In genomic region chr20:44600301-44600700, GRCh38 we compare ENCODE assay signal across 8 cellular contexts. TPM values are rescaled to one million over a fixed set of nuclear protein-coding genes. Genes with fewer than 3 reads are reported as not detected.
DNase-seq lines count a peak whose midpoint lies in the region; ATAC-seq and TF ChIP-seq lines count a peak whose summit lies in the region.

No MANE protein-coding gene starts in this region.

- DNase-seq in cardiac septum (ENCODE audit: low spot score), result peak; percentile 70
- no peak for DNase-seq in Right ventricle myocardium superior
- DNase-seq in esophagus muscularis mucosa (ENCODE audit: extremely low spot score), result no peak
- DNase-seq in ovary, result peak in 1 of 5 donors; percentile 6
- no peak for DNase-seq in activated CD4-positive, alpha-beta memory T cell treated with anti-CD3 and anti-CD28 coated beads for 36 hours
- DNase-seq in NCI-H2029 treated with DMSO at 0.1 percent for 48 hours (lab: John Stamatoyannopoulos, UW), result no peak

- no peak for TF ChIP-seq CTCF in esophagus muscularis mucosa (IDR thresholded peaks at IDR 0.05)
- TF ChIP-seq CTCF in ovary (IDR thresholded peaks at IDR 0.05), result no peak

- H3K9me3 ChIP-seq in esophagus muscularis mucosa (no peaks in the 10 kb centered on the region), ovary (no peaks in the 10 kb centered on the region)

- H3K4me3 ChIP-seq in esophagus muscularis mucosa (no peak overlapping the region), ovary (no peak overlapping the region), urinary bladder (ENCODE audit: low read depth, low read length) (no peak overlapping the region)

- no peaks in the 10 kb centered on the region for H3K36me3 Mint-ChIP-seq in activated CD4-positive, alpha-beta memory T cell treated with anti-CD3 and anti-CD28 coated beads for 36 hours

- intact Hi-C loops in cardiac septum (cut with DNase I), result loop anchor here (5.0 kb wide), 1 partner anchor 58 kb away; no protein-coding TSS in a partner anchor
- intact Hi-C loops in Right ventricle myocardium superior (cut with DNase I), result no loop called here
- intact Hi-C loops in esophagus muscularis mucosa (cut with DNase I), result loop anchor here (10.0 kb wide), 1 partner anchor 386 kb away; the partner anchor contains the start of gene OSER1
- intact Hi-C loops in ovary (cut with DNase I), result loop anchor here in 2 of 4 donors (5.0 to 10.0 kb wide), 3 partner anchors 56 to 386 kb away; partner anchors contain the start of gene OSER1 (in 1 of the 2)
- intact Hi-C loops in activated CD4-positive, alpha-beta memory T cell treated with anti-CD3 and anti-CD28 coated beads for 36 hours (cut with micrococcal nuclease), result no loop called here

- no peak for ATAC-seq in Right ventricle myocardium superior (ENCODE audit: poor library complexity)
- ATAC-seq in activated CD4-positive, CD25-positive, alpha-beta regulatory T cell treated with anti-CD3 and anti-CD28 coated beads, Interleukin-2, amount 50 U/mL, for 24 hours, result no peak

- CTCF ChIA-PET in activated CD4-positive, alpha-beta memory T cell treated with anti-CD3 and anti-CD28 coated beads for 36 hours (lab: Charles Lee), result no interaction called here

- H3K27ac ChIP-seq in esophagus muscularis mucosa (replicated peaks in 1 of 4) (peak overlapping the region; percentile 88 to 93 (median 90)), ovary (peak overlapping the region in 1 of 2 donors; percentile 71), urinary bladder (ENCODE audit: low read depth) (peak overlapping the region; percentile 35)

- H3K27ac Mint-ChIP-seq in activated CD4-positive, alpha-beta memory T cell treated with anti-CD3 and anti-CD28 coated beads for 36 hours, result no peak overlapping the region

- WGBS in esophagus muscularis mucosa, result 70% methylated on average over 4 of the region's 4 CpGs
- 81 to 85% (median 81%) methylated on average over 4 of the region's 4 CpGs for WGBS in ovary, 3 donors
- 83% methylated on average over 4 of the region's 4 CpGs for WGBS in urinary bladder

- no peaks in the 10 kb centered on the region for H3K27me3 Mint-ChIP-seq in activated CD4-positive, alpha-beta memory T cell treated with anti-CD3 and anti-CD28 coated beads for 36 hours

- TF ChIP-seq EP300 in esophagus muscularis mucosa (IDR thresholded peaks at IDR 0.05) (no peak), ovary (IDR thresholded peaks at IDR 0.05) (no peak)

- peaks cover 7% of the 10 kb centered on the region for H3K4me1 Mint-ChIP-seq in activated CD4-positive, alpha-beta memory T cell treated with anti-CD3 and anti-CD28 coated beads for 36 hours (ENCODE audit: low read depth)

- TF ChIP-seq POLR2A in esophagus muscularis mucosa (IDR thresholded peaks at IDR 0.05; ENCODE audit: low read depth) (no peak), ovary (IDR thresholded peaks at IDR 0.05) (peak; percentile 9)

- H3K4me3 Mint-ChIP-seq in activated CD4-positive, alpha-beta memory T cell treated with anti-CD3 and anti-CD28 coated beads for 36 hours, result no peak overlapping the region

- H3K9me3 Mint-ChIP-seq in activated CD4-positive, alpha-beta memory T cell treated with anti-CD3 and anti-CD28 coated beads for 36 hours, result no peaks in the 10 kb centered on the region

- H3K27me3 ChIP-seq in esophagus muscularis mucosa (no peaks in the 10 kb centered on the region), ovary (no peaks in the 10 kb centered on the region)

- H3K36me3 ChIP-seq in esophagus muscularis mucosa, result peaks cover 0 to 10% (median 2%) of the 10 kb centered on the region in 4 donors
- H3K36me3 ChIP-seq in ovary, result no peaks in the 10 kb centered on the region
- H3K36me3 ChIP-seq in urinary bladder (ENCODE audit: insufficient read depth), result no peaks in the 10 kb centered on the region

- POLR2A ChIA-PET in activated CD4-positive, alpha-beta memory T cell treated with anti-CD3 and anti-CD28 coated beads for 36 hours (lab: Charles Lee), result no interaction called here

- H3K4me1 ChIP-seq in esophagus muscularis mucosa (peaks cover 90 to 97% (median 95%) of the 10 kb centered on the region in 4 donors), ovary (ENCODE audit: insufficient read depth) (peaks cover 28% of the 10 kb centered on the region), urinary bladder (ENCODE audit: insufficient read depth) (peaks cover 3% of the 10 kb centered on the region)

RNA-seq across cellular contexts. Expression of gene PKIG, which starts 17.9 kb away (rescaled TPM):
- total RNA-seq in cardiac septum (274 TPM), Right ventricle myocardium superior (180 TPM), esophagus muscularis mucosa (100 to 1,000 TPM; 305 to 398 (median 357) TPM), ovary (100 to 1,000 TPM in 1 of 7 donors, 10 to 100 TPM in 6; 37.0 to 114 (median 49.9) TPM), urinary bladder (65.1 TPM)
- polyA plus RNA-seq in ovary (10 to 100 TPM; 46.9 to 74.9 TPM), urinary bladder (277 TPM)
- total RNA-seq in activated CD4-positive, alpha-beta memory T cell treated with anti-CD3 and anti-CD28 coated beads for 36 hours, result 1 to 10 TPM; 2.9 to 4.1 TPM

RNA-seq across cellular contexts. Expression of gene ADA, which starts 51.2 kb away (rescaled TPM):
- total RNA-seq in cardiac septum, result 4.1 TPM
- 8.9 TPM for total RNA-seq in Right ventricle myocardium superior
- total RNA-seq in esophagus muscularis mucosa, result 10 to 100 TPM in 3 of 4 donors, 1 to 10 TPM in 1; 9.6 to 18.4 (median 13.4) TPM
- 1 to 10 TPM; 1.1 to 5.7 (median 3.2) TPM for total RNA-seq in ovary
- polyA plus RNA-seq in ovary, result 1 to 10 TPM; 2.8 to 7.4 TPM
- total RNA-seq in urinary bladder, result 2.2 TPM
- 6.5 TPM for polyA plus RNA-seq in urinary bladder
- total RNA-seq in activated CD4-positive, alpha-beta memory T cell treated with anti-CD3 and anti-CD28 coated beads for 36 hours, result 10 to 100 TPM; 35.7 to 38.0 TPM

Comparison
In these comparisons a context has a peak if more than half of its experiments do, and no peak if none do; other contexts are left out.
1. intact Hi-C loops: an anchor here in cardiac septum (5.0 kb wide) and esophagus muscularis mucosa (10.0 kb wide); none called in Right ventricle myocardium superior and activated CD4-positive, alpha-beta memory T cell treated with anti-CD3 and anti-CD28 coated beads for 36 hours.
2. RNA of gene PKIG, which starts 17.9 kb away (total RNA-seq): 305 to 398 TPM in esophagus muscularis mucosa, 274 TPM in cardiac septum (single experiment), 180 TPM in Right ventricle myocardium superior (single experiment), 65.1 TPM in urinary bladder (single experiment) and 37.0 to 114 TPM in ovary; 2.9 to 4.1 TPM in activated CD4-positive, alpha-beta memory T cell treated with anti-CD3 and anti-CD28 coated beads for 36 hours; every median in the first group is over 4 times any median in the second.